In genomic region chr18:24397694-24398365, GRCh38 we compare ENCODE assay signal across 8 cellular contexts. TPM values are rescaled to one million over a fixed set of nuclear protein-coding genes. Genes with fewer than 3 reads are reported as not detected.
DNase-seq lines count a peak whose midpoint lies in the region; ATAC-seq and TF ChIP-seq lines count a peak whose summit lies in the region.

TSS of gene OSBPL1A (minus strand) at chr18:24397824. CDS start at chr18:24377533, 20,291 bp downstream.

- peak within 1 kb of the TSS; percentile 88 to 96 (median 92) for H3K4me3 Mint-ChIP-seq in naive B cell

- H3K4me1 Mint-ChIP-seq in naive B cell: peaks cover 10 to 16% (median 11%) of the 10 kb centered on the region in 3 donors

- no peaks in the 10 kb centered on the region for H3K9me3 Mint-ChIP-seq in naive B cell

- H3K27ac Mint-ChIP-seq in naive B cell: peak within 1 kb of the TSS in 5 of 6 donors; percentile 7 to 88 (median 44)

- peaks cover 5 to 10% (median 9%) of the 10 kb centered on the region in 3 donors for H3K27me3 Mint-ChIP-seq in naive B cell

- peak within 1 kb of the TSS; percentile 56 for H3K4me3 ChIP-seq in fibroblast of mammary gland (ENCODE audit: control insufficient read depth, low read depth, low read length)

- H3K36me3 Mint-ChIP-seq in naive B cell: no peaks in the 10 kb centered on the region

- ATAC-seq in GM18909 (IDR thresholded peaks at IDR 0.05; ENCODE audit: poor library complexity, unreplicated experiment) (peak; percentile 78), naive B cell (ENCODE audit: low read depth in 2 of 2) (peak; percentile 77 to 82), GM18861 (IDR thresholded peaks at IDR 0.05; ENCODE audit: unreplicated experiment) (no peak)

- TF ChIP-seq CTCF in fibroblast of mammary gland (conservative IDR thresholded peaks at IDR 0.05; ENCODE audit: control insufficient read depth, insufficient read depth, low read depth, low read length): no peak

- DNase-seq in M059J (ENCODE audit: low read depth) (peak; percentile 96), SHP77 (lab: John Stamatoyannopoulos, UW) (peak; percentile 82 to 89), fibroblast of mammary gland (ENCODE audit: low read depth) (peak; percentile 83), naive B cell (peak; percentile 42)
- DNase-seq in activated effector memory CD4-positive, alpha-beta T cell treated with Interleukin-2 at 50 U/mL for 16 hours: peak; percentile 79
- DNase-seq in stimulated activated CD8-positive, alpha-beta memory T cell treated with anti-CD3 and anti-CD28 coated beads, Interleukin-7, amount 100 ng/mL, for 4 hours (ENCODE audit: low read depth in 2 of 2): peak; percentile 59 to 75

RNA-seq across cellular contexts. Expression of gene OSBPL1A, which starts in this region (rescaled TPM):
- 19.1 and 26.4 TPM in 2 replicates for total RNA-seq in M059J (2014; rRNA removed; shearing (Covaris generic))
- 1 to 10 TPM in 5 of 6 donors, not detected in 1; 1.8 to 4.4 (median 3.6) TPM for polyA plus RNA-seq in naive B cell (ENCODE audit: low read depth in 6 of 6)

Comparison
In these comparisons a context has a peak if more than half of its experiments do, and no peak if none do; other contexts are left out.
1. DNase-seq: peak in every context shown above with its lines; median percentile 96 in M059J; 86 in SHP77; 83 in fibroblast of mammary gland; 79 in activated effector memory CD4-positive, alpha-beta T cell treated with Interleukin-2 at 50 U/mL for 16 hours; 67 in stimulated activated CD8-positive, alpha-beta memory T cell treated with anti-CD3 and anti-CD28 coated beads, Interleukin-7, amount 100 ng/mL, for 4 hours; 42 in naive B cell.